22 cellular contexts compared by ENCODE assay signal in genomic region chr18:41504316-41504715, GRCh38.
DNase-seq lines count a peak whose midpoint lies in the region; ATAC-seq, FAIRE-seq and TF ChIP-seq lines count a peak whose summit lies in the region.
"Had no signal": no experiment of that assay in that cellular context is flagged by ENCODE, and none has a peak within 500 bp of the region (broad histone marks: within the 10 kb centered on the region; RNA-seq: fewer than 3 reads in every experiment).

No MANE protein-coding gene starts in this region.

- H3K4me3 Mint-ChIP-seq in astrocyte (ENCODE audit: unreplicated experiment) = no peak overlapping the region
- H3K4me3 Mint-ChIP-seq in osteocyte (ENCODE audit: unreplicated experiment) = no peak overlapping the region
- H3K4me3 Mint-ChIP-seq: CD4-positive, alpha-beta T cell had no signal

- H3K4me1 ChIP-seq in astrocyte (ENCODE audit: insufficient read depth, low read length) (no peaks in the 10 kb centered on the region), foreskin keratinocyte (peaks cover 15% of the 10 kb centered on the region), suprapubic skin (no peaks in the 10 kb centered on the region)
- H3K4me1 ChIP-seq: BLaER1 treated with 17β-estradiol and CSF1 and Interleukin-3, amounts not matched to agents 10 nM and 100 nM; Peyer's patch had no signal

- 70% methylated on average over 3 of the region's 3 CpGs for WGBS in suprapubic skin

- H3K9me3 ChIP-seq in astrocyte (ENCODE audit: insufficient read depth, low read depth, low read length) = no peaks in the 10 kb centered on the region
- H3K9me3 ChIP-seq in suprapubic skin = no peaks in the 10 kb centered on the region
- H3K9me3 ChIP-seq: BLaER1 treated with 17β-estradiol and CSF1 and Interleukin-3, amounts not matched to agents 10 nM and 100 nM; Peyer's patch had no signal

- H3K79me2 ChIP-seq in astrocyte (ENCODE audit: insufficient read depth, low read length) = no peaks in the 10 kb centered on the region

- H3K9ac ChIP-seq in astrocyte (ENCODE audit: low read length) = no peak overlapping the region
- H3K9ac ChIP-seq: BLaER1 treated with 17β-estradiol and CSF1 and Interleukin-3, amounts not matched to agents 10 nM and 100 nM had no signal

- peak; percentile 44 for ATAC-seq in foreskin keratinocyte

- no peak overlapping the region for H3K4me2 ChIP-seq in astrocyte (ENCODE audit: low read length)
- H3K4me2 ChIP-seq: BLaER1 treated with 17β-estradiol and CSF1 and Interleukin-3, amounts not matched to agents 10 nM and 100 nM had no signal

- DNase-seq in ELR (ENCODE audit: low read depth) = peak; percentile 75
- DNase-seq in astrocyte (ENCODE audit: low read depth) = peak; percentile 14
- DNase-seq in foreskin keratinocyte = peak; percentile 4 to 32
- DNase-seq in osteocyte (ENCODE audit: extremely low spot score, unreplicated experiment) = no peak
- DNase-seq in NCI-H69 (lab: John Stamatoyannopoulos, UW) = no peak
- DNase-seq in pons (ENCODE audit: low spot score) = no peak
- DNase-seq in suprapubic skin (ENCODE audit: low spot score in 2 of 2) = no peak
- DNase-seq: CD4-positive, alpha-beta T cell; GOT3; HCEC 1CT; IMR-90; KG1; MM.1S; NCI-H2029; NCI-H446 treated with DMSO at 0.1 percent for 48 hours; NCI-H526; Peyer's patch; SIG-M5 had no signal

- no peak for FAIRE-seq in astrocyte (lab: Jason Lieb, UNC)
- FAIRE-seq: A204.1, G401.6 had no signal

- H3K36me3 ChIP-seq in astrocyte (ENCODE audit: insufficient read depth, low read length) (no peaks in the 10 kb centered on the region), suprapubic skin (no peaks in the 10 kb centered on the region)
- H3K36me3 ChIP-seq: BLaER1 treated with 17β-estradiol and CSF1 and Interleukin-3, amounts not matched to agents 10 nM and 100 nM; Peyer's patch had no signal

- H2AFZ ChIP-seq in astrocyte (ENCODE audit: low read depth, low read length) = no peak overlapping the region

- H3K4me1 Mint-ChIP-seq in astrocyte (ENCODE audit: low read depth, unreplicated experiment) = peaks cover 2% of the 10 kb centered on the region
- peaks cover 50% of the 10 kb centered on the region for H3K4me1 Mint-ChIP-seq in osteocyte (ENCODE audit: unreplicated experiment)

- no peak for TF ChIP-seq EP300 in suprapubic skin (IDR thresholded peaks at IDR 0.05)

- no peak overlapping the region for H3K4me3 ChIP-seq in astrocyte (ENCODE audit: insufficient read depth, low read depth, low read length)
- no peak overlapping the region for H3K4me3 ChIP-seq in suprapubic skin
- H3K4me3 ChIP-seq: BLaER1 treated with 17β-estradiol and CSF1 and Interleukin-3, amounts not matched to agents 10 nM and 100 nM; Peyer's patch; SK-N-MC had no signal

- no peaks in the 10 kb centered on the region for H3K9me3 Mint-ChIP-seq in astrocyte (ENCODE audit: unreplicated experiment)
- H3K9me3 Mint-ChIP-seq in osteocyte (ENCODE audit: unreplicated experiment) = no peaks in the 10 kb centered on the region
- H3K9me3 Mint-ChIP-seq: CD4-positive, alpha-beta T cell had no signal

- H3K36me3 Mint-ChIP-seq in astrocyte (ENCODE audit: low read depth, unreplicated experiment) (no peaks in the 10 kb centered on the region), osteocyte (ENCODE audit: unreplicated experiment) (peaks cover 4% of the 10 kb centered on the region)

- no peak for TF ChIP-seq POLR2A in suprapubic skin (IDR thresholded peaks at IDR 0.05)

- no peaks in the 10 kb centered on the region for H4K20me1 ChIP-seq in astrocyte (ENCODE audit: insufficient read depth, low read length)
- H4K20me1 ChIP-seq: BLaER1 treated with 17β-estradiol and CSF1 and Interleukin-3, amounts not matched to agents 10 nM and 100 nM had no signal

- H3K27ac ChIP-seq in astrocyte (ENCODE audit: low read depth, low read length) = no peak overlapping the region
- H3K27ac ChIP-seq in foreskin keratinocyte = peak overlapping the region; percentile 92
- H3K27ac ChIP-seq in suprapubic skin = no peak overlapping the region
- H3K27ac ChIP-seq: BLaER1 treated with 17β-estradiol and CSF1 and Interleukin-3, amounts not matched to agents 10 nM and 100 nM; Peyer's patch; SK-N-MC had no signal

- no peaks in the 10 kb centered on the region for H3K27me3 Mint-ChIP-seq in astrocyte (ENCODE audit: low read depth, unreplicated experiment)
- H3K27me3 Mint-ChIP-seq in osteocyte (ENCODE audit: unreplicated experiment) = no peaks in the 10 kb centered on the region
- H3K27me3 Mint-ChIP-seq: CD4-positive, alpha-beta T cell had no signal

- H3K27me3 ChIP-seq in astrocyte (ENCODE audit: insufficient read depth, low read length) (no peaks in the 10 kb centered on the region), foreskin keratinocyte (no peaks in the 10 kb centered on the region), suprapubic skin (no peaks in the 10 kb centered on the region)
- H3K27me3 ChIP-seq: BLaER1 treated with 17β-estradiol and CSF1 and Interleukin-3, amounts not matched to agents 10 nM and 100 nM; Peyer's patch had no signal

- no peak overlapping the region for H3K27ac Mint-ChIP-seq in astrocyte (ENCODE audit: unreplicated experiment)
- H3K27ac Mint-ChIP-seq in osteocyte (ENCODE audit: unreplicated experiment) = peak overlapping the region; percentile 91
- H3K27ac Mint-ChIP-seq: CD4-positive, alpha-beta T cell had no signal

- TF ChIP-seq CTCF in astrocyte (IDR thresholded peaks at IDR 0.05; ENCODE audit: insufficient read depth, low read depth, low read length) (no peak), foreskin keratinocyte (conservative IDR thresholded peaks at IDR 0.05) (no peak), osteocyte (IDR thresholded peaks at IDR 0.05) (no peak), suprapubic skin (IDR thresholded peaks at IDR 0.05) (no peak)

Comparison
In these comparisons a context has a peak if more than half of its experiments do, and no peak if none do; other contexts are left out.
1. DNase-seq: peak in ELR (single experiment), astrocyte (single experiment) and foreskin keratinocyte (2 of 2); none in osteocyte (single experiment), NCI-H69 (single experiment), pons (single experiment) and suprapubic skin (0 of 2).